ENCODE assay signal across 18 cellular contexts in the genomic region with DNA sequence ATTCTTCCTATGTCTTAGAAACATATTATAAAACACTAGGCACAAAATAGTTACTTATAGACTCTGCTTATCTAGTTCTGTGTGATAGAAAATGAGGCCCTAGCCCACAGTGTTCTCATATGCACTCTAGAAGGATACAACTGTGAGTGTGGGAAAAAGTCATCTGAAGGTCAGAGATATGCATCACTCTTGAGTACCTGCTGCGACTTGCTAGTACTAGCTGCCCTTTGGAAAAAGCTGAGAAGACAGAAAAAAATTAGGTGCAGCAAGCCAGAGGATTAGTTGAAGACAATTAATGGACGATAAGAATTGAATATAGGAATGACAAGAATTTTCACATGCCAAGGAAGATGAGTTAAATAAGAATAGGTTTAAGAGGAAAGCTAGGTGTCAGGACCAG.
"Had no signal": no experiment of that assay in that cellular context is flagged by ENCODE, and none has a peak within 500 bp of the region (broad histone marks: within the 10 kb centered on the region; RNA-seq: fewer than 3 reads in every experiment).

No MANE protein-coding gene starts in this region.

- ATAC-seq: natural killer cell treated with Interleukin-12 subunit alpha and Interleukin-12 subunit beta and Interleukin-15 and Interleukin-18, amount 100 ng/mL, for 72 hours; psoas muscle; WTC11 had no signal

- H3K36me3 ChIP-seq: adrenal gland, left ventricle myocardium inferior, ovary, right atrium auricular region, thyroid gland had no signal

- H3K4me1 ChIP-seq: adrenal gland, psoas muscle, right atrium auricular region, thyroid gland had no signal

- H3K9me3 ChIP-seq: adrenal gland, left ventricle myocardium inferior, ovary, psoas muscle, right atrium auricular region, thyroid gland had no signal

- H3K27me3 ChIP-seq: adrenal gland, ovary, right atrium auricular region, thyroid gland had no signal

- H3K4me3 ChIP-seq: left ventricle myocardium inferior, ovary, psoas muscle, right atrium auricular region, thyroid gland had no signal

- H3K27ac ChIP-seq: adrenal gland, left ventricle myocardium inferior, ovary, psoas muscle, right atrium auricular region, thyroid gland had no signal

- DNase-seq: activated gamma-delta T cell treated with Interleukin-2 at 50 U/mL for 16 hours; activated T-cell treated with anti-CD3 and anti-CD28 coated beads, Interleukin-2, amount 50 U/mL, for 1 hour; adrenal gland; central memory CD4-positive, alpha-beta T cell; dermis blood vessel endothelial cell; effector CD8-positive, alpha-beta T cell; immature natural killer cell; kidney glomerular epithelial cell; left ventricle myocardium inferior; ovary; psoas muscle; stimulated activated CD4-positive, alpha-beta T cell treated with anti-CD3 and anti-CD28 coated beads, Interleukin-12 subunit alpha, Interleukin-12 subunit beta, amount 100 ng/mL, for 4 hours; substantia nigra; T1000; thyroid gland had no signal
